Comparison of ENCODE assay signal across 8 cellular contexts in the genomic region with DNA sequence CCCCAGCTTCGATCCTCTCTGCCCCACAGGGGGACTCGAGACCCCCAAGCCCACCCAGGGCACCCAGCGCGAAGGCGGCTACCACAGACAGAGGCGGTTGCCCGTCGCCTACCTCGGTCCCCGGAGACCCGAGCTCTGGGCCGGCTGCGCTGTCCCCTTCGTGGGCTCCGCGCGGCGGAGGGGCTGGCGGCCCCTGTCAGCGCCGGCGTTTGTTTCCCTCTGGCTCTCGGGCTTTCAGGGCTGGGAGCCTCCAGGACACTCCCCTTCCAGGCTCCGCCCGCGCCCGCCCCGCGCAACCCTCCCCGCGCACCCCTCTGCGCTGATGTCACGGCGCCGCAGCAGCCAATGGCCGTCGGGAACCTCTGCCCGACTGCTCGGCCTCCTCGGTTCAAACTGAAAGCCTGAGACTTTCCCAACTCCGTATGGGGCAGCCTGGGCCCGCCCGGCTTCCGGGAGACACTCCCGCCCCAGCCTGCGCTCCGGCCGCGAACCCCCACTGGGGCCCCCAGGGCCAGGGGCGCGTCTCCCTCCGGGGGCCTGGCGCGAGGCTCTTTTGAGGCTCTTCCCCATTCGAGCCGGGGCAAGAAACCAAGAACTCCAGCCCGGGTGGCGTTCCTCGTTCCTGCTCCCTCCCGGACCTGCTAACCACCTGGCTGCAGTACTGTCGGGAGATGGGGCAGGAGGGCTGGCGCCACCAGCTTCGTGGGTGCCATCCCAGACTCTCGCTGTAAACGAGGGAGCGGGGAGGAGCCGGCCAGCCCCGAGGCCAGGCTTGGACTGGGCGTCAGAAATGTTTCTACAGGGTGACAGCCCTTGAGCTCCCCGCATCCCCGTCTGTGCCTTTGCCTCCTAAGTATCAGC. TPM values are rescaled to one million over a fixed set of nuclear protein-coding genes. Genes with fewer than 3 reads are reported as not detected.
DNase-seq lines count a peak whose midpoint lies in the region; ATAC-seq and TF ChIP-seq lines count a peak whose summit lies in the region.

Gene CDC42EP4, minus strand, starts transcription at position 221 of the 861 bp plus-strand sequence. CDS start 25,501 bp downstream, outside the sequence.

- H3K4me3 ChIP-seq in GM12864 (ENCODE audit: low read depth, low read length) (peak within 1 kb of the TSS; percentile 62), heart right ventricle (peak within 1 kb of the TSS; percentile 86 to 100 (median 97)), transverse colon (peak within 1 kb of the TSS; percentile 84 to 99 (median 96))

- no peak for TF ChIP-seq CTCF in GM12864 (IDR thresholded peaks at IDR 0.05; ENCODE audit: low read depth, low read length, missing control alignments)
- TF ChIP-seq CTCF in heart right ventricle (IDR thresholded peaks at IDR 0.05): no peak
- TF ChIP-seq CTCF in transverse colon (IDR thresholded peaks at IDR 0.05): no peak

- H3K27ac ChIP-seq in heart right ventricle (peak within 1 kb of the TSS; percentile 97 to 99 (median 99)), transverse colon (peak within 1 kb of the TSS; percentile 99 to 100 (median 100))

- in situ Hi-C loops in transverse colon (cut with MboI; ENCODE audit: low pct_ligation_motif_present in 1 of 4, low pct_unique_long_range_greater_than_20kb in 1 of 4, low sequenced_read_pairs in 3 of 4): no loop called here

- 1% methylated on average over 70 to 71 of the region's 71 CpGs for WGBS in heart right ventricle, 2 donors
- 10% methylated on average over 29 of the region's 71 CpGs; no CpG with 5 or more reads in 1 of the 2 donors for WGBS in transverse colon (ENCODE audit: low coverage in 1 of 2), 2 donors

- peaks cover 20 to 46% (median 43%) of the 10 kb centered on the region in 9 donors for H3K4me1 ChIP-seq in heart right ventricle
- peaks cover 12 to 41% (median 38%) of the 10 kb centered on the region in 4 donors for H3K4me1 ChIP-seq in transverse colon

- TF ChIP-seq POLR2A in transverse colon (IDR thresholded peaks at IDR 0.05): peak; percentile 99

- H3K36me3 ChIP-seq in heart right ventricle (peaks cover 0 to under 1% (median 0%) of the 10 kb centered on the region in 9 donors), transverse colon (no peaks in the 10 kb centered on the region)

- H3K27me3 ChIP-seq in heart right ventricle (no peaks in the 10 kb centered on the region), transverse colon (no peaks in the 10 kb centered on the region)

- TF ChIP-seq EP300 in transverse colon (IDR thresholded peaks at IDR 0.05; ENCODE audit: low read depth): no peak

- DNase-seq in GM12864 (ENCODE audit: low read depth) (no peak), NCI-H1105 treated with DMSO at 0.1 percent for 48 hours (lab: John Stamatoyannopoulos, UW) (peak; percentile 72), T-helper 1 cell (peak; percentile 74 to 89 (median 80)), amniotic stem cell (lab: John Stamatoyannopoulos, UW) (peak; percentile 92), heart right ventricle (peak; percentile 96 to 97), posterior cingulate gyrus (peak; percentile 93 to 99 (median 96)), transverse colon (peak; percentile 97)

- H3K9me3 ChIP-seq in heart right ventricle (no peaks in the 10 kb centered on the region), transverse colon (no peaks in the 10 kb centered on the region)

- intact Hi-C loops in heart right ventricle (cut with DNase I): loop anchor here in 8 of 10 donors (2.0 to 10.0 kb wide), 8 partner anchors 27 to 120 kb away; partner anchors contain the start of gene COG1 (in 1 of the 8)
- intact Hi-C loops in posterior cingulate gyrus (cut with DNase I): loop anchor here (2.0 to 5.0 kb wide), 3 partner anchors 31 to 59 kb away; partner anchors contain the start of gene CPSF4L
- intact Hi-C loops in transverse colon (cut with DNase I; ENCODE audit: low total_unique reads): loop anchor here (1.0 kb wide), 1 partner anchor 31 kb away; no protein-coding TSS in a partner anchor

- peak; percentile 86 for ATAC-seq in HG02588 (IDR thresholded peaks at IDR 0.05; ENCODE audit: unreplicated experiment)
- ATAC-seq in heart right ventricle: peak; percentile 90 to 95 (median 93)

RNA-seq across cellular contexts. Expression of gene CDC42EP4, which starts in this region (rescaled TPM):
- total RNA-seq in heart right ventricle (10 to 100 TPM; 22.0 to 87.6 (median 32.1) TPM), transverse colon (10 to 100 TPM; 54.9 to 75.6 (median 69.6) TPM)
- polyA plus RNA-seq in heart right ventricle: 10 to 100 TPM; 18.6 to 32.8 TPM
